ENCODE assay signal across 1 cellular context in genomic region chr17:58417300-58418092, GRCh38.
TF ChIP-seq lines count a peak whose summit lies in the region.

Gene RNF43, minus strand, starts transcription at chr17:58417534. Its CDS starts 1,957 bp downstream, at chr17:58415577.

TF ChIP-seq in K562, 482 proteins besides CTCF, POLR2A, EP300 and RAD21 (continued from another document and continues in another):
- peak; percentile 60 for TF ChIP-seq ZNF24 (IDR thresholded peaks at IDR 0.05)
- no peak for TF ChIP-seq DNMT1 (IDR thresholded peaks at IDR 0.05)
- no peak for TF ChIP-seq SREBF2 (CRISPR knock-in tag; IDR thresholded peaks at IDR 0.05)
- no peak for TF ChIP-seq SUPT5H (IDR thresholded peaks at IDR 0.05)
- no peak for TF ChIP-seq PATZ1 (CRISPR knock-in tag; IDR thresholded peaks at IDR 0.05; ENCODE audit: borderline replicate concordance)
- TF ChIP-seq SIX5 (IDR thresholded peaks at IDR 0.05; ENCODE audit: borderline replicate concordance in 1 of 2, insufficient read depth in 1 of 2, low read depth in 1 of 2, low read length in 2 of 2): no peak
- TF ChIP-seq NR2C2 (CRISPR knock-in tag; IDR thresholded peaks at IDR 0.05): no peak
- no peak; the same call in 1 of the 2 replicates for TF ChIP-seq NR2C2 (tag; IDR thresholded peaks at IDR 0.05)
- TF ChIP-seq TBL1XR1 (IDR thresholded peaks at IDR 0.05; ENCODE audit: low read length in 2 of 2): peak in 1 of 2 experiments; percentile 54; a peak in 1 of 4 replicates
- TF ChIP-seq POLR2B (IDR thresholded peaks at IDR 0.05; ENCODE audit: low read depth, partially characterized antibody): peak; percentile 65
- no peak for TF ChIP-seq NR4A1 (CRISPR knock-in tag; IDR thresholded peaks at IDR 0.05)
- no peak for TF ChIP-seq NR4A1 (tag; IDR thresholded peaks at IDR 0.05)
- TF ChIP-seq REST (CRISPR knock-in tag; IDR thresholded peaks at IDR 0.05; ENCODE audit: low read depth): no peak
- no peak for TF ChIP-seq PTRF (tag; IDR thresholded peaks at IDR 0.05)
- no peak for TF ChIP-seq RBM39 (optimal IDR thresholded peaks at IDR 0.05; ENCODE audit: low read depth, low read length)
- TF ChIP-seq TBP (optimal IDR thresholded peaks at IDR 0.05; ENCODE audit: low read depth, low read length): peak; percentile 76
- TF ChIP-seq ZNF12 (CRISPR knock-in tag; IDR thresholded peaks at IDR 0.05): no peak
- no peak for TF ChIP-seq BRF2 (IDR thresholded peaks at IDR 0.05; ENCODE audit: borderline replicate concordance, insufficient read depth, insufficient read length)
- TF ChIP-seq SMARCC2 (IDR thresholded peaks at IDR 0.05; ENCODE audit: low read depth): no peak
- no peak for TF ChIP-seq IRF1 (CRISPR knock-in tag; IDR thresholded peaks at IDR 0.05; ENCODE audit: borderline replicate concordance)
- no peak for TF ChIP-seq TCF15 (CRISPR knock-in tag; IDR thresholded peaks at IDR 0.05)
- TF ChIP-seq ID3 (CRISPR knock-in tag; IDR thresholded peaks at IDR 0.05): no peak
- TF ChIP-seq ID3 (tag; IDR thresholded peaks at IDR 0.05): no peak
- no peak for TF ChIP-seq RFX7 (CRISPR knock-in tag; IDR thresholded peaks at IDR 0.05)
- TF ChIP-seq UBTF (IDR thresholded peaks at IDR 0.05; ENCODE audit: borderline replicate concordance in 1 of 2, low read depth in 2 of 2, low read length in 2 of 2): no peak
- no peak for TF ChIP-seq NCOA4 (IDR thresholded peaks at IDR 0.05; ENCODE audit: partially characterized antibody)
- TF ChIP-seq ZNF79 (CRISPR knock-in tag; IDR thresholded peaks at IDR 0.05; ENCODE audit: low read depth): no peak
- TF ChIP-seq SMC3 (conservative IDR thresholded peaks at IDR 0.05; ENCODE audit: insufficient read depth, low read depth, low read length): peak; percentile 85
- TF ChIP-seq FIP1L1 (IDR thresholded peaks at IDR 0.05; ENCODE audit: low read depth, low read length, poor library complexity, severe bottlenecking): no peak
- no peak for TF ChIP-seq ZNF3 (CRISPR knock-in tag; IDR thresholded peaks at IDR 0.05)
- no peak for TF ChIP-seq TFAM (CRISPR knock-in tag; conservative IDR thresholded peaks at IDR 0.05)
- no peak for TF ChIP-seq GATAD2B (IDR thresholded peaks at IDR 0.05; ENCODE audit: borderline replicate concordance)
- TF ChIP-seq MEF2A (IDR thresholded peaks at IDR 0.05; ENCODE audit: control insufficient read depth, low read depth, low read length): no peak
- TF ChIP-seq KAT7 (CRISPR knock-in tag; IDR thresholded peaks at IDR 0.05; ENCODE audit: borderline replicate concordance): peak; percentile 37; the same call in 1 of the 2 replicates
- peak; percentile 78; the same call in 1 of the 2 replicates for TF ChIP-seq TFAP4 (CRISPR knock-in tag; IDR thresholded peaks at IDR 0.05; ENCODE audit: borderline replicate concordance)
- no peak for TF ChIP-seq MIER1 (IDR thresholded peaks at IDR 0.05; ENCODE audit: low read depth)
- no peak for TF ChIP-seq ZNF197 (CRISPR knock-in tag; IDR thresholded peaks at IDR 0.05; ENCODE audit: low read depth)
- TF ChIP-seq PKNOX1 (IDR thresholded peaks at IDR 0.05): 0 out of 2 replicates have a peak, but pooled peaks have one; percentile 16
- TF ChIP-seq HNRNPH1 (optimal IDR thresholded peaks at IDR 0.05; ENCODE audit: low read depth, low read length): no peak
- TF ChIP-seq SAP30 (IDR thresholded peaks at IDR 0.05; ENCODE audit: borderline replicate concordance, insufficient read depth, low read depth, low read length, poor library complexity, severe bottlenecking): no peak
- TF ChIP-seq PHF21A (IDR thresholded peaks at IDR 0.05; ENCODE audit: borderline replicate concordance, low read depth): peak; percentile 84; the same call in 1 of the 2 replicates
- TF ChIP-seq ELK3 (CRISPR knock-in tag; IDR thresholded peaks at IDR 0.05): no peak
- no peak for TF ChIP-seq ELF4 (CRISPR knock-in tag; IDR thresholded peaks at IDR 0.05)
- TF ChIP-seq CREBBP (IDR thresholded peaks at IDR 0.05; ENCODE audit: low read depth, low read length): no peak
- TF ChIP-seq ZNF780A (CRISPR knock-in tag; IDR thresholded peaks at IDR 0.05): no peak
- peak; percentile 21; the same call in 1 of the 2 replicates for TF ChIP-seq GABPB1 (CRISPR knock-in tag; IDR thresholded peaks at IDR 0.05)
- peak; percentile 62; the same call in 1 of the 2 replicates for TF ChIP-seq FOXJ2 (tag; IDR thresholded peaks at IDR 0.05)
- TF ChIP-seq ZC3H8 (IDR thresholded peaks at IDR 0.05): no peak
- no peak for TF ChIP-seq RUNX1 (IDR thresholded peaks at IDR 0.05; ENCODE audit: low read depth)
- TF ChIP-seq THAP12 (CRISPR knock-in tag; IDR thresholded peaks at IDR 0.05): 0 out of 2 replicates have a peak, but pooled peaks have one; percentile 21
- TF ChIP-seq FOXP1 (CRISPR knock-in tag; IDR thresholded peaks at IDR 0.05): no peak
- no peak for TF ChIP-seq KDM5B (IDR thresholded peaks at IDR 0.05; ENCODE audit: insufficient replicate concordance, low read depth, low read length)
